Comparison of ENCODE assay signal across 8 cellular contexts in the genomic region with DNA sequence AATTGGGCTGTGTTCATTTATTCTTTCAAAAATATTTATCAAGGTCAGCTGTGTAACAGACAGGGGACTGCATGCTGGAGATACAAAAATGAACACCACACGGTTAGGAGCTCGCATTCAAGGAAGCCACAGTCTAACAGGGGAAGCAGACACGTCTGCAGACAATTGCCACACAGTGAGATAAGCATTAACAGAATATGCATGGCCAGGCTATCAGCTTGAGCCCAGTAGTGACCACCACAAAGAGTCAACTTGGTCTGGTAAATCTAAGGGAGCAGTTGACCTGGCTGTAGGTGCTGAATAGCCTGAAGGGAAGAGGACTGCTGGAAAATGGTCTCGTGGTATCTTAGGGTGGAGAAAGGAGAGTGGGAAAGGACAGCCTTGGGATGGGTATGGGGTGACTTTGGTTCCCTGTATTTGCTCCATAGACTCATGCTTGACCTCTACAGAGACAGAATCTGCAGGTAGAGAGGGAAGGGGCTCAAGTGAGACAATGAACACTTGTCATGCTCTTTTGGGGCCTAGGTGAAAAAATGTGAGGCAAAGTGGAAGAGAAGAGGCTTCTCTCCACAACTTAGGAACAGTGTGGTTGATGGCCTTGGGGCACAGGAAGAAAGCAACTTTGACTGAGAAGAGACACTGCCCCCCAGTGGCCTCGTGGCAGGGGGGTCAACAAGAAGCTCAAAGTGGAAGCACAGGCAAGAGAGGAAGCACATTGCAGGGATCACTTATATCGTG. TPM values are rescaled to one million over a fixed set of nuclear protein-coding genes. Genes with fewer than 3 reads are reported as not detected.
DNase-seq lines count a peak whose midpoint lies in the region; ATAC-seq and TF ChIP-seq lines count a peak whose summit lies in the region.

No MANE protein-coding gene starts in this region.

- peaks cover 11% of the 10 kb centered on the region for H3K27me3 Mint-ChIP-seq in activated naive CD8-positive, alpha-beta T cell treated with anti-CD3 and anti-CD28 coated beads, Interleukin-2, amount 10 ng/mL, durations not matched to agents 7 days and 5 days

- no peak overlapping the region for H3K4me3 ChIP-seq in H7 (ENCODE audit: insufficient read depth, low read depth, low read length)
- H3K4me3 ChIP-seq in heart right ventricle, result no peak overlapping the region
- H3K4me3 ChIP-seq in sigmoid colon, result no peak overlapping the region

- no peak for TF ChIP-seq EP300 in sigmoid colon (IDR thresholded peaks at IDR 0.05)

- intact Hi-C loops in heart right ventricle (cut with DNase I) (loop anchor here in 9 of 10 donors (1.0 to 10.0 kb wide), 9 partner anchors 105 to 697 kb away; partner anchors contain the start of gene RGSL1 (in 1 of the 9)), sigmoid colon (cut with DNase I) (loop anchor here (5.0 to 10.0 kb wide), 2 partner anchors 387 to 695 kb away; partner anchors contain the start of gene GLUL)

- H3K27ac Mint-ChIP-seq in activated naive CD8-positive, alpha-beta T cell treated with anti-CD3 and anti-CD28 coated beads, Interleukin-2, amount 10 ng/mL, durations not matched to agents 7 days and 5 days, result no peak overlapping the region

- H3K9me3 Mint-ChIP-seq in activated naive CD8-positive, alpha-beta T cell treated with anti-CD3 and anti-CD28 coated beads, Interleukin-2, amount 10 ng/mL, durations not matched to agents 7 days and 5 days, result no peaks in the 10 kb centered on the region

- H3K9me3 ChIP-seq in heart right ventricle, result no peaks in the 10 kb centered on the region
- no peaks in the 10 kb centered on the region for H3K9me3 ChIP-seq in sigmoid colon

- no peak overlapping the region for H3K27ac ChIP-seq in heart right ventricle
- H3K27ac ChIP-seq in sigmoid colon, result no peak overlapping the region

- H3K27me3 ChIP-seq in H7 (ENCODE audit: control insufficient read depth, insufficient read depth, low read length) (peaks cover under 1% of the 10 kb centered on the region; the same call in 1 of the 2 replicates), heart right ventricle (no peaks in the 10 kb centered on the region), sigmoid colon (no peaks in the 10 kb centered on the region)

- no peaks in the 10 kb centered on the region for H3K36me3 ChIP-seq in H7 (replicated peaks; ENCODE audit: control insufficient read depth, insufficient read depth, low read length)
- H3K36me3 ChIP-seq in heart right ventricle, result no peaks in the 10 kb centered on the region
- H3K36me3 ChIP-seq in sigmoid colon, result no peaks in the 10 kb centered on the region

- peak; percentile 61 for ATAC-seq in activated naive CD8-positive, alpha-beta T cell treated with anti-CD3 and anti-CD28 coated beads, Interleukin-2, amount 10 ng/mL, durations not matched to agents 7 days and 5 days (ENCODE audit: low read depth)
- ATAC-seq in heart right ventricle (peak; percentile 72 to 86 (median 84)), GM18858 (IDR thresholded peaks at IDR 0.05; ENCODE audit: unreplicated experiment) (no peak)

- TF ChIP-seq POLR2A in sigmoid colon (IDR thresholded peaks at IDR 0.05), result no peak

- peak; percentile 29 for DNase-seq in DMS114 treated with DMSO at 0.1 percent for 48 hours (lab: John Stamatoyannopoulos, UW; ENCODE audit: unreplicated experiment)
- peak; percentile 58 for DNase-seq in H7
- DNase-seq in NCI-H1417 (lab: John Stamatoyannopoulos, UW), result peak; percentile 79 to 90 (median 88)
- DNase-seq in SKM-1 treated with dmso at 0.1 percent for 144 hours (lab: John Stamatoyannopoulos, UW; ENCODE audit: unreplicated experiment), result peak; percentile 91
- peak; percentile 75 for DNase-seq in activated naive CD8-positive, alpha-beta T cell treated with anti-CD3 and anti-CD28 coated beads, Interleukin-2, amount 10 ng/mL, durations not matched to agents 7 days and 5 days
- DNase-seq in heart right ventricle, result peak; percentile 69 to 79
- peak; percentile 86 for DNase-seq in sigmoid colon

- TF ChIP-seq CTCF in heart right ventricle (IDR thresholded peaks at IDR 0.05), result peak; percentile 50 to 88 (median 83)
- TF ChIP-seq CTCF in sigmoid colon (IDR thresholded peaks at IDR 0.05), result peak in 3 of 4 experiments; percentile 27 to 50 (median 41)

- H3K36me3 Mint-ChIP-seq in activated naive CD8-positive, alpha-beta T cell treated with anti-CD3 and anti-CD28 coated beads, Interleukin-2, amount 10 ng/mL, durations not matched to agents 7 days and 5 days, result no peaks in the 10 kb centered on the region

- 47 to 61% methylated on average over 6 of the region's 6 CpGs for WGBS in heart right ventricle, 2 donors
- WGBS in sigmoid colon, 2 donors, result 55 to 60% methylated on average over 6 of the region's 6 CpGs

- POLR2A ChIA-PET in activated naive CD8-positive, alpha-beta T cell treated with anti-CD3 and anti-CD28 coated beads, Interleukin-2, amount 10 ng/mL, durations not matched to agents 7 days and 5 days (lab: Charles Lee), result interaction anchor here (0.5 to 1.9 kb wide), 3 partner anchors 161 to 181 kb away, joined by 3 to 6 read pairs (median 6); no protein-coding TSS in a partner anchor

- H3K4me1 Mint-ChIP-seq in activated naive CD8-positive, alpha-beta T cell treated with anti-CD3 and anti-CD28 coated beads, Interleukin-2, amount 10 ng/mL, durations not matched to agents 7 days and 5 days, result peaks cover 8% of the 10 kb centered on the region

- H3K4me1 ChIP-seq in heart right ventricle, result peaks cover 0 to 24% (median 3%) of the 10 kb centered on the region in 9 donors
- H3K4me1 ChIP-seq in sigmoid colon, result no peaks in the 10 kb centered on the region

- H3K4me3 Mint-ChIP-seq in activated naive CD8-positive, alpha-beta T cell treated with anti-CD3 and anti-CD28 coated beads, Interleukin-2, amount 10 ng/mL, durations not matched to agents 7 days and 5 days, result no peak overlapping the region

RNA-seq across cellular contexts. Expression of gene NPL, which starts 7.6 kb away (rescaled TPM):
- total RNA-seq in H7 (2014; rRNA removed; shearing (Covaris generic)), result 2.0 and 8.1 TPM in 2 replicates
- 1 to 10 TPM; 5.6 to 6.2 TPM for total RNA-seq in activated naive CD8-positive, alpha-beta T cell treated with anti-CD3 and anti-CD28 coated beads, Interleukin-2, amount 10 ng/mL, durations not matched to agents 7 days and 5 days
- total RNA-seq in heart right ventricle (10 to 100 TPM in 1 of 10 donors, 1 to 10 TPM in 9; 1.8 to 26.5 (median 3.6) TPM), sigmoid colon (10 to 100 TPM in 2 of 4 donors, 1 to 10 TPM in 2; 7.2 to 13.0 (median 11.1) TPM)
- polyA plus RNA-seq in heart right ventricle (1 to 10 TPM; 1.4 to 3.2 TPM), sigmoid colon (10 to 100 TPM in 2 of 3 donors, 1 to 10 TPM in 1; 9.2 to 19.9 (median 12.6) TPM)

RNA-seq across cellular contexts. Expression of gene DHX9, which starts 57.1 kb away (rescaled TPM):
- 170 and 177 TPM in 2 replicates for total RNA-seq in H7 (2014; rRNA removed; shearing (Covaris generic))
- total RNA-seq in activated naive CD8-positive, alpha-beta T cell treated with anti-CD3 and anti-CD28 coated beads, Interleukin-2, amount 10 ng/mL, durations not matched to agents 7 days and 5 days, result 100 to 1,000 TPM; 176 to 180 TPM
- 10 to 100 TPM; 48.0 to 69.4 (median 55.2) TPM for total RNA-seq in heart right ventricle
- polyA plus RNA-seq in heart right ventricle, result 10 to 100 TPM; 19.5 to 62.9 TPM
- total RNA-seq in sigmoid colon, result 10 to 100 TPM; 66.4 to 75.4 (median 69.0) TPM
- polyA plus RNA-seq in sigmoid colon, result 10 to 100 TPM; 25.4 to 96.7 (median 37.8) TPM

Comparison
In these comparisons a context has a peak if more than half of its experiments do, and no peak if none do; other contexts are left out.
1. DNase-seq: peak in every context shown above with its lines; median percentile 91 in SKM-1 treated with dmso at 0.1 percent for 144 hours; 88 in NCI-H1417; 86 in sigmoid colon; 75 in activated naive CD8-positive, alpha-beta T cell treated with anti-CD3 and anti-CD28 coated beads, Interleukin-2, amount 10 ng/mL, durations not matched to agents 7 days and 5 days; 74 in heart right ventricle; 58 in H7; 29 in DMS114 treated with DMSO at 0.1 percent for 48 hours.